19 cellular contexts compared by ENCODE assay signal in genomic region chr13:102369303-102369702, GRCh38.
DNase-seq lines count a peak whose midpoint lies in the region; ATAC-seq, FAIRE-seq and TF ChIP-seq lines count a peak whose summit lies in the region.
"Had no signal": no experiment of that assay in that cellular context is flagged by ENCODE, and none has a peak within 500 bp of the region (broad histone marks: within the 10 kb centered on the region; RNA-seq: fewer than 3 reads in every experiment).

No MANE protein-coding gene starts in this region.

- DNase-seq in NCI-H82 (lab: John Stamatoyannopoulos, UW), result peak; percentile 16
- DNase-seq in NCI-H82 treated with DMSO at 0.1 percent for 48 hours (lab: John Stamatoyannopoulos, UW; ENCODE audit: unreplicated experiment), result no peak
- peak; percentile 45 for DNase-seq in NCI-H748 treated with DMSO at 0.1 percent for 48 hours (lab: John Stamatoyannopoulos, UW)
- DNase-seq in erythroblast (lab: John Stamatoyannopoulos, UW), result peak; percentile 12 to 47
- no peak for DNase-seq in NCI-H524 treated with DMSO at 0.1 percent for 48 hours (lab: John Stamatoyannopoulos, UW)
- no peak for DNase-seq in D721Med (ENCODE audit: insufficient read length, low spot score)
- DNase-seq: activated CD4-positive, alpha-beta memory T cell treated with anti-CD3 and anti-CD28 coated beads, Interleukin-2, amount 10 ng/mL, durations not matched to agents 7 days and 5 days; activated naive CD4-positive, alpha-beta T cell treated with anti-CD3 and anti-CD28 coated beads, Interleukin-2, amount 50 U/mL, for 16 hours; activated T-cell treated with anti-CD3 and anti-CD28 coated beads, Interleukin-2, amount 50 U/mL, for 1 hour; aorta; CD4-positive, CD25-positive, alpha-beta regulatory T cell; esophagus squamous epithelium; NCI-H1694 treated with DMSO at 0.1 percent for 48 hours; NCI-H526; stimulated activated CD4-positive, alpha-beta T cell treated with anti-CD3 and anti-CD28 coated beads, Interleukin-4, amount 100 ng/mL, for 4 hours had no signal

- TF ChIP-seq CTCF in D721Med (IDR thresholded peaks at IDR 0.05; ENCODE audit: insufficient read depth, missing control alignments), result no peak

- no peak for FAIRE-seq in D721Med (lab: Jason Lieb, UNC)
- FAIRE-seq: urothelium cell line had no signal

- H3K9me3 Mint-ChIP-seq in stimulated activated memory B cell treated with anti-CD40 and anti-IgM and Interleukin-4, amounts not matched to agents 10 μg/mL and 1 μg/mL and 100 μg/mL, for 72 hours, result no peaks in the 10 kb centered on the region
- H3K9me3 Mint-ChIP-seq: activated CD4-positive, alpha-beta memory T cell treated with anti-CD3 and anti-CD28 coated beads, Interleukin-2, amount 10 ng/mL, durations not matched to agents 7 days and 5 days; T-helper 2 cell treated with Interferon-gamma antibody and Interleukin-4, amounts not matched to agents 5 μg/mL and 100 μg/mL, for 36 hours had no signal

- no peaks in the 10 kb centered on the region for H3K4me1 Mint-ChIP-seq in stimulated activated memory B cell treated with anti-CD40 and anti-IgM and Interleukin-4, amounts not matched to agents 10 μg/mL and 1 μg/mL and 100 μg/mL, for 72 hours
- H3K4me1 Mint-ChIP-seq: activated CD4-positive, alpha-beta memory T cell treated with anti-CD3 and anti-CD28 coated beads, Interleukin-2, amount 10 ng/mL, durations not matched to agents 7 days and 5 days; CD4-positive, CD25-positive, alpha-beta regulatory T cell had no signal

- no peaks in the 10 kb centered on the region for H3K36me3 Mint-ChIP-seq in stimulated activated memory B cell treated with anti-CD40 and anti-IgM and Interleukin-4, amounts not matched to agents 10 μg/mL and 1 μg/mL and 100 μg/mL, for 72 hours
- H3K36me3 Mint-ChIP-seq: CD4-positive, CD25-positive, alpha-beta regulatory T cell had no signal

- H3K27me3 Mint-ChIP-seq in stimulated activated memory B cell treated with anti-CD40 and anti-IgM and Interleukin-4, amounts not matched to agents 10 μg/mL and 1 μg/mL and 100 μg/mL, for 72 hours, result no peaks in the 10 kb centered on the region
- H3K27me3 Mint-ChIP-seq: activated CD4-positive, alpha-beta memory T cell treated with anti-CD3 and anti-CD28 coated beads, Interleukin-2, amount 10 ng/mL, durations not matched to agents 7 days and 5 days had no signal

- H3K4me3 Mint-ChIP-seq in stimulated activated memory B cell treated with anti-CD40 and anti-IgM and Interleukin-4, amounts not matched to agents 10 μg/mL and 1 μg/mL and 100 μg/mL, for 72 hours, result no peak overlapping the region
- H3K4me3 Mint-ChIP-seq: activated CD4-positive, alpha-beta memory T cell treated with anti-CD3 and anti-CD28 coated beads, Interleukin-2, amount 10 ng/mL, durations not matched to agents 7 days and 5 days; CD4-positive, CD25-positive, alpha-beta regulatory T cell; T-helper 2 cell treated with Interferon-gamma antibody and Interleukin-4, amounts not matched to agents 5 μg/mL and 100 μg/mL, for 36 hours had no signal

- ATAC-seq in stimulated activated memory B cell treated with anti-CD40 and anti-IgM and Interleukin-4, amounts not matched to agents 10 μg/mL and 1 μg/mL and 100 μg/mL, for 72 hours, result no peak
- no peak for ATAC-seq in HG03039 (IDR thresholded peaks at IDR 0.05; ENCODE audit: unreplicated experiment)

- H3K27ac Mint-ChIP-seq in stimulated activated memory B cell treated with anti-CD40 and anti-IgM and Interleukin-4, amounts not matched to agents 10 μg/mL and 1 μg/mL and 100 μg/mL, for 72 hours, result no peak overlapping the region
- H3K27ac Mint-ChIP-seq: activated CD4-positive, alpha-beta memory T cell treated with anti-CD3 and anti-CD28 coated beads, Interleukin-2, amount 10 ng/mL, durations not matched to agents 7 days and 5 days; CD4-positive, CD25-positive, alpha-beta regulatory T cell; T-helper 2 cell treated with Interferon-gamma antibody and Interleukin-4, amounts not matched to agents 5 μg/mL and 100 μg/mL, for 36 hours had no signal

- no peak for TF ChIP-seq POLR2A in erythroblast (IDR thresholded peaks at IDR 0.05; ENCODE audit: low read length)

Comparison
In these comparisons a context has a peak if more than half of its experiments do, and no peak if none do; other contexts are left out.
1. DNase-seq: peak in NCI-H82 (single experiment), NCI-H748 treated with DMSO at 0.1 percent for 48 hours (single experiment) and erythroblast (2 of 2); none in NCI-H82 treated with DMSO at 0.1 percent for 48 hours (single experiment), NCI-H524 treated with DMSO at 0.1 percent for 48 hours (single experiment) and D721Med (single experiment).